Comparison of ENCODE assay signal across 8 cellular contexts in genomic region chr17:59829217-59830006, GRCh38.
DNase-seq lines count a peak whose midpoint lies in the region; ATAC-seq and TF ChIP-seq lines count a peak whose summit lies in the region.

No MANE protein-coding gene starts in this region.

- POLR2A ChIA-PET in activated CD4-positive, alpha-beta T cell treated with anti-CD3 and anti-CD28 coated beads for 36 hours (lab: Charles Lee): interaction anchor here (1.0 to 9.2 kb wide), 9 partner anchors 10 to 211 kb away, joined by 6 to 308 read pairs (median 11); partner anchors contain the start of genes PTRH2 and VMP1
- POLR2A ChIA-PET in IMR-90 (lab: Charles Lee; ENCODE audit: unreplicated experiment) (interaction anchor here (0.6 to 2.5 kb wide), 3 partner anchors 8 to 104 kb away, joined by 3 to 13 read pairs (median 12); no protein-coding TSS in a partner anchor), Panc1 (lab: Charles Lee) (interaction anchor here (0.6 to 2.6 kb wide), 5 partner anchors 9 to 121 kb away, joined by 3 to 52 read pairs (median 5); no protein-coding TSS in a partner anchor)

- H2AFZ ChIP-seq in IMR-90 (replicated peaks; ENCODE audit: low read length, poor library complexity): no peak overlapping the region

- in situ Hi-C loops in IMR-90 (cut with MboI; ENCODE audit: low sequenced_read_pairs): loop anchor here (5.0 kb wide), 1 partner anchor 42 kb away; no protein-coding TSS in a partner anchor
- in situ Hi-C loops in Panc1 (cut with HindIII; ENCODE audit: low pct_unique_long_range_greater_than_20kb, low sequenced_read_pairs): no loop called here

- peak overlapping the region; percentile 33; the same call in 1 of the 2 replicates for H3K4me3 ChIP-seq in IMR-90 (ENCODE audit: insufficient read depth, low read depth, low read length)
- H3K4me3 ChIP-seq in Panc1 (ENCODE audit: low read depth in 2 of 2, low read length in 2 of 2): peak overlapping the region in 1 of 2 experiments; percentile 6; a peak in 1 of 4 replicates
- no peak overlapping the region for H3K4me3 ChIP-seq in mesendoderm (ENCODE audit: low read length)
- H3K4me3 ChIP-seq in lower leg skin (ENCODE audit: low read depth, poor library complexity, severe bottlenecking): no peak overlapping the region

- peak overlapping the region; percentile 93 for H4K5ac ChIP-seq in IMR-90 (ENCODE audit: low read depth, low read length)
- no peak overlapping the region for H4K5ac ChIP-seq in mesendoderm (ENCODE audit: low read length)

- TF ChIP-seq CTCF in IMR-90 (conservative IDR thresholded peaks at IDR 0.05; ENCODE audit: low read depth, low read length): no peak
- TF ChIP-seq CTCF in Panc1 (IDR thresholded peaks at IDR 0.05): no peak
- TF ChIP-seq CTCF in lower leg skin (IDR thresholded peaks at IDR 0.05): no peak

- TF ChIP-seq POLR2A in IMR-90 (IDR thresholded peaks at IDR 0.05; ENCODE audit: low read depth, low read length) (no peak; the same call in 1 of the 2 replicates), lower leg skin (IDR thresholded peaks at IDR 0.05) (no peak)

- H3K4me3 Mint-ChIP-seq in activated CD4-positive, alpha-beta T cell treated with anti-CD3 and anti-CD28 coated beads for 36 hours: peak overlapping the region; percentile 78

- H3K9ac ChIP-seq in IMR-90 (ENCODE audit: low read depth, low read length) (peak overlapping the region; percentile 75), mesendoderm (ENCODE audit: low read length) (no peak overlapping the region)

- WGBS in IMR-90 (ENCODE audit: extremely low coverage in 2 of 2, insufficient read length in 1 of 2), 2 experiments: no CpG with 5 or more reads among the region's 4 CpGs
- no CpG with 5 or more reads among the region's 4 CpGs for WGBS in mesendoderm (ENCODE audit: extremely low coverage, insufficient coverage, low lambda C conversion rate)
- 7 to 9% methylated on average over 4 of the region's 4 CpGs for WGBS in lower leg skin, 2 donors

- peak overlapping the region; percentile 94 for H2BK20ac ChIP-seq in IMR-90 (ENCODE audit: low read depth, low read length)

- dilution Hi-C loops in IMR-90 (cut with HindIII; ENCODE audit: low sequenced_read_pairs, unreplicated experiment): no loop called here

- peak overlapping the region; percentile 93 for H3K27ac Mint-ChIP-seq in activated CD4-positive, alpha-beta T cell treated with anti-CD3 and anti-CD28 coated beads for 36 hours

- BruUV-seq in IMR-90 (replicated peaks; lab: Mats Ljungman, UMichigan) (TSS peak; percentile 70), Panc1 (replicated peaks; lab: Mats Ljungman, UMichigan) (TSS peak; percentile 83)

- H2AK5ac ChIP-seq in IMR-90 (ENCODE audit: low read depth, low read length) (peak overlapping the region; percentile 35; the same call in 1 of the 2 replicates), mesendoderm (ENCODE audit: low read length) (no peak overlapping the region)

- H3K23ac ChIP-seq in IMR-90 (ENCODE audit: low read depth, low read length) (peak overlapping the region; percentile 98), mesendoderm (ENCODE audit: low read length) (no peak overlapping the region)

- H3K4me2 ChIP-seq in IMR-90 (ENCODE audit: low read depth, low read length): peak overlapping the region; percentile 97
- no peak overlapping the region for H3K4me2 ChIP-seq in mesendoderm (ENCODE audit: low read length)

- intact Hi-C loops in activated CD4-positive, alpha-beta T cell treated with anti-CD3 and anti-CD28 coated beads for 36 hours (cut with DNase I, micrococcal nuclease): loop anchor here (1.0 to 2.0 kb wide), 6 partner anchors 8 to 210 kb away; partner anchors contain the start of gene CLTC (in 1 of the 2)
- intact Hi-C loops in IMR-90 (cut with micrococcal nuclease): loop anchor here (2.0 kb wide), 1 partner anchor 19 kb away; no protein-coding TSS in a partner anchor
- intact Hi-C loops in Panc1 (cut with micrococcal nuclease; ENCODE audit: unreplicated experiment): no loop called here
- intact Hi-C loops in lower leg skin (cut with DNase I; ENCODE audit: low total_unique reads): no loop called here

- H3K27me3 ChIP-seq in IMR-90 (ENCODE audit: control insufficient read depth, insufficient read depth, low read length) (no peaks in the 10 kb centered on the region), Panc1 (ENCODE audit: control insufficient read depth, insufficient read depth, low read length) (no peaks in the 10 kb centered on the region), mesendoderm (ENCODE audit: insufficient read depth, low read length, poor library complexity) (no peaks in the 10 kb centered on the region)

- peaks cover 87% of the 10 kb centered on the region for H3K4me1 Mint-ChIP-seq in activated CD4-positive, alpha-beta T cell treated with anti-CD3 and anti-CD28 coated beads for 36 hours

- peak overlapping the region; percentile 93; the same call in 2 of the 3 replicates for H2BK15ac ChIP-seq in IMR-90 (ENCODE audit: low read depth, low read length)
- peak overlapping the region; percentile 85 for H2BK15ac ChIP-seq in mesendoderm (replicated peaks; ENCODE audit: low read depth)

- TF ChIP-seq RAD21 in IMR-90 (IDR thresholded peaks at IDR 0.05; ENCODE audit: low read length): 0 out of 2 replicates have a peak, but pooled peaks have one; percentile 16

- peak overlapping the region; percentile 95 for H3K14ac ChIP-seq in IMR-90 (replicated peaks; ENCODE audit: low read depth, low read length)

- peaks cover 25% of the 10 kb centered on the region for H3K4me1 ChIP-seq in IMR-90 (ENCODE audit: control insufficient read depth, insufficient read depth, low read length)
- peaks cover 85% of the 10 kb centered on the region for H3K4me1 ChIP-seq in Panc1 (ENCODE audit: control insufficient read depth, insufficient read depth, low read length)
- peaks cover 5% of the 10 kb centered on the region for H3K4me1 ChIP-seq in mesendoderm (ENCODE audit: control insufficient read depth, low read depth, low read length)

- DNase-seq in activated CD4-positive, alpha-beta T cell treated with anti-CD3 and anti-CD28 coated beads for 36 hours: peak; percentile 65
- no peak for DNase-seq in activated CD4-positive, alpha-beta T cell treated with anti-CD3 and anti-CD28 coated beads, Interleukin-2, amount 50 U/mL, for 48 hours
- DNase-seq in IMR-90: peak; percentile 98
- DNase-seq in Panc1 (ENCODE audit: low read depth, low spot score): peak; percentile 97
- peak; percentile 92 for DNase-seq in cerebellar cortex (ENCODE audit: low spot score)
- DNase-seq in mesendoderm: peak; percentile 86
- DNase-seq in lower leg skin (ENCODE audit: low spot score in 2 of 2): no peak

- H3K27me3 Mint-ChIP-seq in activated CD4-positive, alpha-beta T cell treated with anti-CD3 and anti-CD28 coated beads for 36 hours: no peaks in the 10 kb centered on the region

- H3K36me3 Mint-ChIP-seq in activated CD4-positive, alpha-beta T cell treated with anti-CD3 and anti-CD28 coated beads for 36 hours (ENCODE audit: low read depth): peaks cover 56% of the 10 kb centered on the region

- H3K27ac ChIP-seq in IMR-90 (ENCODE audit: insufficient read depth, low read length): peak overlapping the region; percentile 100
- peak overlapping the region; percentile 100 for H3K27ac ChIP-seq in Panc1 (ENCODE audit: low read length)
- H3K27ac ChIP-seq in mesendoderm (ENCODE audit: low read depth, low read length): peak overlapping the region; percentile 63

- H3K79me2 ChIP-seq in mesendoderm (ENCODE audit: control insufficient read depth, insufficient read depth, low read length): no peaks in the 10 kb centered on the region

- peaks cover 9% of the 10 kb centered on the region for H3K9me1 ChIP-seq in IMR-90 (ENCODE audit: insufficient read depth, low read length)

- CTCF ChIA-PET in activated CD4-positive, alpha-beta T cell treated with anti-CD3 and anti-CD28 coated beads for 36 hours (lab: Charles Lee): interaction anchor here (0.6 to 11.2 kb wide), 8 partner anchors 9 to 78 kb away, joined by 3 to 113 read pairs (median 10); no protein-coding TSS in a partner anchor
- CTCF ChIA-PET in IMR-90 (lab: Yijun Ruan, JAX): interaction anchor here (0.5 kb wide), 1 partner anchor 75 kb away, joined by 7 read pairs; no protein-coding TSS in a partner anchor
- CTCF ChIA-PET in Panc1 (lab: Charles Lee): interaction anchor here (0.9 kb wide), 1 partner anchor 30 kb away, joined by 3 read pairs; no protein-coding TSS in a partner anchor

- peak; percentile 72 for ATAC-seq in activated CD4-positive, alpha-beta T cell treated with anti-CD3 and anti-CD28 coated beads for 36 hours
- peak; percentile 73 for ATAC-seq in GM21717 (IDR thresholded peaks at IDR 0.05; ENCODE audit: unreplicated experiment)
- peak; percentile 75 for ATAC-seq in IMR-90 (ENCODE audit: low read depth)
- ATAC-seq in Panc1: peak; percentile 91

- H4K91ac ChIP-seq in IMR-90 (ENCODE audit: insufficient read depth, low read depth, low read length): peak overlapping the region; percentile 85

- peak overlapping the region; percentile 83 to 88 for H4K8ac ChIP-seq in IMR-90 (ENCODE audit: low read depth in 2 of 2, low read length in 2 of 2)
- H4K8ac ChIP-seq in mesendoderm (ENCODE audit: low read depth, low read length): no peak overlapping the region

- H3K18ac ChIP-seq in IMR-90 (ENCODE audit: low read depth, low read length) (peak overlapping the region; percentile 99), mesendoderm (ENCODE audit: low read length) (peak overlapping the region; percentile 76)

- H3K4ac ChIP-seq in IMR-90 (ENCODE audit: low read depth, low read length): peak overlapping the region; percentile 87; the same call in 1 of the 2 replicates
- H3K4ac ChIP-seq in mesendoderm (ENCODE audit: low read depth, low read length): no peak overlapping the region

- H3K36me3 ChIP-seq in IMR-90 (ENCODE audit: control insufficient read depth, insufficient read depth, low read length): no peaks in the 10 kb centered on the region
- no peaks in the 10 kb centered on the region; the same call in 1 of the 2 replicates for H3K36me3 ChIP-seq in Panc1 (ENCODE audit: control insufficient read depth, insufficient read depth, low read length)
- H3K36me3 ChIP-seq in mesendoderm (ENCODE audit: control insufficient read depth, insufficient read depth, low read length): no peaks in the 10 kb centered on the region

- H2AK9ac ChIP-seq in IMR-90 (replicated peaks; ENCODE audit: low read depth, low read length, poor library complexity): no peak overlapping the region

- H3K56ac ChIP-seq in IMR-90 (ENCODE audit: extremely low read depth, insufficient read depth, low read length) (peak overlapping the region; percentile 90), mesendoderm (ENCODE audit: low read length) (peak overlapping the region; percentile 51)

- H2BK120ac ChIP-seq in IMR-90 (ENCODE audit: low read depth, low read length) (peak overlapping the region; percentile 95), mesendoderm (ENCODE audit: low read depth, low read length) (no peak overlapping the region)

- H4K20me1 ChIP-seq in IMR-90 (ENCODE audit: insufficient read depth, low read length): no peaks in the 10 kb centered on the region

- H3K9me3 ChIP-seq in IMR-90 (ENCODE audit: control insufficient read depth, insufficient read depth, low read length): no peaks in the 10 kb centered on the region
- H3K9me3 ChIP-seq in Panc1 (ENCODE audit: control insufficient read depth, insufficient read depth, low read depth, low read length): no peaks in the 10 kb centered on the region

- no peaks in the 10 kb centered on the region for H3K9me3 Mint-ChIP-seq in activated CD4-positive, alpha-beta T cell treated with anti-CD3 and anti-CD28 coated beads for 36 hours (ENCODE audit: low read depth)

- H2BK5ac ChIP-seq in IMR-90 (ENCODE audit: low read depth, low read length, poor library complexity, severe bottlenecking) (peak overlapping the region; percentile 99), mesendoderm (ENCODE audit: low read length) (peak overlapping the region; percentile 40)

- H3K79me1 ChIP-seq in IMR-90 (ENCODE audit: low read depth in 1 of 2, low read length in 2 of 2) (peaks cover 21 to 59% of the 10 kb centered on the region in 2 experiments), mesendoderm (ENCODE audit: low read length) (no peaks in the 10 kb centered on the region)

Comparison
In these comparisons a context has a peak if more than half of its experiments do, and no peak if none do; other contexts are left out.
1. DNase-seq: peak in activated CD4-positive, alpha-beta T cell treated with anti-CD3 and anti-CD28 coated beads for 36 hours (single experiment), IMR-90 (single experiment), Panc1 (single experiment), cerebellar cortex (single experiment) and mesendoderm (single experiment); none in activated CD4-positive, alpha-beta T cell treated with anti-CD3 and anti-CD28 coated beads, Interleukin-2, amount 50 U/mL, for 48 hours (0 of 2) and lower leg skin (0 of 2).
2. intact Hi-C loops: an anchor here in activated CD4-positive, alpha-beta T cell treated with anti-CD3 and anti-CD28 coated beads for 36 hours (1.0 to 2.0 kb wide) and IMR-90 (2.0 kb wide); none called in Panc1 and lower leg skin.
3. Peak in every context shown above with its lines, with median percentiles within 50 percentile points of each other: ATAC-seq and H3K27ac ChIP-seq.